In genomic region chr1:179831225-179831624, GRCh38 we compare ENCODE assay signal across 14 cellular contexts. TPM values are rescaled to one million over a fixed set of nuclear protein-coding genes. Genes with fewer than 3 reads are reported as not detected.
DNase-seq lines count a peak whose midpoint lies in the region; ATAC-seq and TF ChIP-seq lines count a peak whose summit lies in the region.
"Had no signal": no experiment of that assay in that cellular context is flagged by ENCODE, and none has a peak within 500 bp of the region (broad histone marks: within the 10 kb centered on the region; RNA-seq: fewer than 3 reads in every experiment).

No MANE protein-coding gene starts in this region.

- peak; percentile 23 for ATAC-seq in activated CD8-positive, alpha-beta memory T cell treated with anti-CD3 and anti-CD28 coated beads, Interleukin-2, amount 10 ng/mL, durations not matched to agents 7 days and 5 days
- ATAC-seq in mucosa of descending colon (peak; percentile 58), HG03469 (IDR thresholded peaks at IDR 0.05; ENCODE audit: unreplicated experiment) (no peak)
- ATAC-seq: Right ventricle myocardium inferior had no signal

- H3K36me3 Mint-ChIP-seq in activated CD8-positive, alpha-beta memory T cell treated with anti-CD3 and anti-CD28 coated beads, Interleukin-2, amount 10 ng/mL, durations not matched to agents 7 days and 5 days = peaks cover 4% of the 10 kb centered on the region

- H3K4me1 Mint-ChIP-seq in activated CD8-positive, alpha-beta memory T cell treated with anti-CD3 and anti-CD28 coated beads, Interleukin-2, amount 10 ng/mL, durations not matched to agents 7 days and 5 days = peaks cover 24% of the 10 kb centered on the region

- H3K9me3 ChIP-seq in mucosa of descending colon = no peaks in the 10 kb centered on the region

- TF ChIP-seq CTCF in mucosa of descending colon (IDR thresholded peaks at IDR 0.05) = no peak

- intact Hi-C loops in mucosa of descending colon (cut with DNase I, micrococcal nuclease) = no loop called here

- H3K4me3 ChIP-seq in mucosa of descending colon = no peak overlapping the region

- H3K36me3 ChIP-seq in mucosa of descending colon (ENCODE audit: low read depth) = no peaks in the 10 kb centered on the region

- CTCF ChIA-PET in activated CD8-positive, alpha-beta memory T cell treated with anti-CD3 and anti-CD28 coated beads, Interleukin-2, amount 10 ng/mL, durations not matched to agents 7 days and 5 days (lab: Charles Lee) = interaction anchor here (3.5 kb wide), 1 partner anchor 16 kb away, joined by 16 read pairs; no protein-coding TSS in a partner anchor

- H3K4me3 Mint-ChIP-seq in activated CD8-positive, alpha-beta memory T cell treated with anti-CD3 and anti-CD28 coated beads, Interleukin-2, amount 10 ng/mL, durations not matched to agents 7 days and 5 days = no peak overlapping the region

- no peaks in the 10 kb centered on the region for H3K4me1 ChIP-seq in mucosa of descending colon (ENCODE audit: low read depth)

- peak; percentile 40 for DNase-seq in activated CD8-positive, alpha-beta memory T cell treated with anti-CD3 and anti-CD28 coated beads, Interleukin-2, amount 10 ng/mL, durations not matched to agents 7 days and 5 days
- no peak for DNase-seq in activated CD8-positive, alpha-beta memory T cell treated with anti-CD3 and anti-CD28 coated beads, Interleukin-2, amount 50 U/mL, for 48 hours
- peak; percentile 24 for DNase-seq in DMS79 (lab: John Stamatoyannopoulos, UW)
- DNase-seq in OCI-M1 (lab: John Stamatoyannopoulos, UW) = peak; percentile 13
- no peak for DNase-seq in mucosa of descending colon
- no peak for DNase-seq in AG08396 (ENCODE audit: low spot score)
- no peak for DNase-seq in ureter (ENCODE audit: low spot score)
- DNase-seq: activated CD4-positive, alpha-beta T cell treated with anti-CD3 and anti-CD28 coated beads, Interleukin-2, amount 50 U/mL, for 1 hour; hippocampal formation; NCI-H187; NCI-H526; substantia nigra had no signal

- H3K27ac Mint-ChIP-seq in activated CD8-positive, alpha-beta memory T cell treated with anti-CD3 and anti-CD28 coated beads, Interleukin-2, amount 10 ng/mL, durations not matched to agents 7 days and 5 days = no peak overlapping the region

- peaks cover 14% of the 10 kb centered on the region for H3K27me3 Mint-ChIP-seq in activated CD8-positive, alpha-beta memory T cell treated with anti-CD3 and anti-CD28 coated beads, Interleukin-2, amount 10 ng/mL, durations not matched to agents 7 days and 5 days

- H3K9me3 Mint-ChIP-seq in activated CD8-positive, alpha-beta memory T cell treated with anti-CD3 and anti-CD28 coated beads, Interleukin-2, amount 10 ng/mL, durations not matched to agents 7 days and 5 days (ENCODE audit: low read depth) = no peaks in the 10 kb centered on the region

RNA-seq across cellular contexts. Expression of gene TOR1AIP2, which starts 46.4 kb away (rescaled TPM):
- total RNA-seq in activated CD8-positive, alpha-beta memory T cell treated with anti-CD3 and anti-CD28 coated beads, Interleukin-2, amount 10 ng/mL, durations not matched to agents 7 days and 5 days = 10 to 100 TPM; 43.5 to 50.1 TPM
- total RNA-seq in mucosa of descending colon (10 to 100 TPM; 72.9 to 79.2 (median 73.4) TPM), ureter (67.1 TPM)

RNA-seq across cellular contexts. Expression of gene TOR1AIP1, which starts 50.9 kb away (rescaled TPM):
- 10 to 100 TPM; 67.3 to 80.0 TPM for total RNA-seq in activated CD8-positive, alpha-beta memory T cell treated with anti-CD3 and anti-CD28 coated beads, Interleukin-2, amount 10 ng/mL, durations not matched to agents 7 days and 5 days
- total RNA-seq in mucosa of descending colon (10 to 100 TPM; 29.8 to 91.7 (median 30.7) TPM), ureter (51.5 TPM)

Comparison
In these comparisons a context has a peak if more than half of its experiments do, and no peak if none do; other contexts are left out.
1. DNase-seq: peak in activated CD8-positive, alpha-beta memory T cell treated with anti-CD3 and anti-CD28 coated beads, Interleukin-2, amount 10 ng/mL, durations not matched to agents 7 days and 5 days (single experiment), DMS79 (single experiment) and OCI-M1 (single experiment); none in activated CD8-positive, alpha-beta memory T cell treated with anti-CD3 and anti-CD28 coated beads, Interleukin-2, amount 50 U/mL, for 48 hours (single experiment), mucosa of descending colon (0 of 3), AG08396 (single experiment) and ureter (single experiment).